ENCODE assay signal across 18 cellular contexts in the genomic region with DNA sequence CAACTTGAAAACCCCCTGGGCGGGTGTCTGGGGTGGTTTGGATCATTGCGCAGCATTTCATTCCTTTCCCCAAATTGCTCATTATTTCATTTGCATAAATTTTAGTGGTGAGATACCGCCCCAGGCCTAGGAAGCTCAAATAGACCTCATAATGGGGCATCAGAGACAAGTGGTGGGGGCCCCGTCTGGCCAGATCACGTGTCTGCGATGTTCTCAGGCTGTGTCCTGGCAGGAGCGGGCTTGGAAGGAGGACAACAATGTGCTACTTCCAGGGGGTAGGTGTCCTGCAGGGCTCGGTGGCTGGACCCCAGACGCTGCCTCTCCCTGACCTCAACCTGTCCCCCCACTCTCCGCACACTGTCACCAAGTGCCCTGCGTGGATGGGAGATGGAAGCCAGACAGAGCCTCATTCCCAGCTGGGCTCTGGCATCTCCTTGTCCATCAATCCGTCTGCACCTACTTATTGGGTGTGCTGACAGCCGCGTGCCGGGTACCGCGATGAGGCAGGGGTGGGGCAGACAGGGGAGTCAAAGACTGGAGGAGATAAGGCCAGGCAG.
"Had no signal": no experiment of that assay in that cellular context is flagged by ENCODE, and none has a peak within 500 bp of the region (broad histone marks: within the 10 kb centered on the region; RNA-seq: fewer than 3 reads in every experiment).

No MANE protein-coding gene starts in this region.

- H3K4me3 ChIP-seq: testis had no signal

- ATAC-seq: activated CD8-positive, alpha-beta memory T cell treated with anti-CD3 and anti-CD28 coated beads, Interleukin-2, amount 10 ng/mL, durations not matched to agents 7 days and 5 days; activated naive CD4-positive, alpha-beta T cell treated with anti-CD3 and anti-CD28 coated beads, Interleukin-2, amount 50 U/mL, for 72 hours; left lobe of liver; stimulated activated naive CD8-positive, alpha-beta T cell treated with anti-CD3 and anti-CD28 coated beads, Interleukin-15, Interleukin-2, amounts not matched to agents 100 U/mL and 50 U/mL, for 24 hours; T-helper 17 cell; WTC11 had no signal

- H3K4me1 Mint-ChIP-seq: activated CD8-positive, alpha-beta memory T cell treated with anti-CD3 and anti-CD28 coated beads, Interleukin-2, amount 10 ng/mL, durations not matched to agents 7 days and 5 days; memory B cell; T-helper 17 cell had no signal

- H3K27ac ChIP-seq: testis had no signal

- H3K27ac Mint-ChIP-seq: activated CD8-positive, alpha-beta memory T cell treated with anti-CD3 and anti-CD28 coated beads, Interleukin-2, amount 10 ng/mL, durations not matched to agents 7 days and 5 days; activated naive CD4-positive, alpha-beta T cell treated with anti-CD3 and anti-CD28 coated beads, Interleukin-2, amount 50 U/mL, for 72 hours; activated T-cell treated with anti-CD3 and anti-CD28 coated beads, Interleukin-2, amount 50 U/mL, for 24 hours; brain; dendritic cell treated with granulocyte-macrophage colony-stimulating factor and Interleukin-4, amounts not matched to agents 40 ng/mL and 50 ng/mL, for 4 days; endodermal cell; memory B cell; nephron; T-helper 17 cell; WTC11 had no signal

- H3K9me3 Mint-ChIP-seq: activated naive CD4-positive, alpha-beta T cell treated with anti-CD3 and anti-CD28 coated beads, Interleukin-2, amount 50 U/mL, for 72 hours; activated T-cell treated with anti-CD3 and anti-CD28 coated beads, Interleukin-2, amount 50 U/mL, for 24 hours; brain; dendritic cell treated with granulocyte-macrophage colony-stimulating factor and Interleukin-4, amounts not matched to agents 40 ng/mL and 50 ng/mL, for 4 days; endodermal cell; memory B cell; nephron; WTC11 had no signal

- H3K9me3 ChIP-seq: testis had no signal

- H3K4me3 Mint-ChIP-seq: activated CD8-positive, alpha-beta memory T cell treated with anti-CD3 and anti-CD28 coated beads, Interleukin-2, amount 10 ng/mL, durations not matched to agents 7 days and 5 days; activated T-cell treated with anti-CD3 and anti-CD28 coated beads, Interleukin-2, amount 50 U/mL, for 24 hours; brain; dendritic cell treated with granulocyte-macrophage colony-stimulating factor and Interleukin-4, amounts not matched to agents 40 ng/mL and 50 ng/mL, for 4 days; endodermal cell; memory B cell; nephron; WTC11 had no signal

- DNase-seq: activated CD8-positive, alpha-beta memory T cell treated with anti-CD3 and anti-CD28 coated beads, Interleukin-2, amount 10 ng/mL, durations not matched to agents 7 days and 5 days; activated effector memory CD4-positive, alpha-beta T cell treated with anti-CD3 and anti-CD28 coated beads, Interleukin-2, amount 50 U/mL, for 16 hours; activated T-cell treated with anti-CD3 and anti-CD28 coated beads, Interleukin-2, amount 50 U/mL, for 24 hours; amygdala; cerebellar nuclear complex; endodermal cell; glutamatergic neuron; stimulated activated CD4-positive, alpha-beta T cell treated with anti-CD3 and anti-CD28 coated beads, Interleukin-12 subunit alpha, Interleukin-12 subunit beta, amount 100 ng/mL, for 4 hours; stimulated activated naive CD8-positive, alpha-beta T cell treated with anti-CD3 and anti-CD28 coated beads, Interleukin-15, Interleukin-2, amounts not matched to agents 100 U/mL and 50 U/mL, for 24 hours; T-helper 17 cell; testis had no signal

- H3K27me3 ChIP-seq: testis had no signal

- H3K27me3 Mint-ChIP-seq: activated CD8-positive, alpha-beta memory T cell treated with anti-CD3 and anti-CD28 coated beads, Interleukin-2, amount 10 ng/mL, durations not matched to agents 7 days and 5 days; brain had no signal
